ENCODE assay signal across 9 cellular contexts in the genomic region with DNA sequence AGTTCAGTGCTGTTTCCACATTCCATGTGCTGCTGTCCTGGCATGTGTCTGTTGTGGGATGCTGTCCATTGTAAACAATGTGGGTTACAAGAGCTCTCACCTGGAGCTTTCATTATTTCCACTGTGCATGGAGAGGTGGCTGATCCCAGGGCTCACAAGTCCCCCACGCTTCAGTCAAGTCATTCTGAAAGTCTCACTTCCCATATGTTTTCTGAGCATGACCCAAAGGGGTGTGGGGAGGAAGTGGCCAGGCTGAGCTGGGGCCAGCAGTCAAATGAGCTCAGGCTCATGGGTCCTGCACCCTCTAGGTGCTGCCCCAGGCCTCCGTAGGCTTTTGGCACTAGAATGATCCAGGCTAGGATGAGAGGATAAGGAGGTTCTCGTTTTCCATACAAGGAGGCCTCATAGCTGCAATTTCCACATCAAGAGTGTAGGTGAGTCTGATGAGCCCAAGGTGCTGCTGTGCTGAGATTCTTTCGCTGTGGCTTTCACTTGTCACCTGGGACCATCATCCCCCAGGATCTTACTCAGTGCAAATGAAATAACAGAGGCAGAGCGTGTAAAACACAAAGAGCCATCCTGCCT. TPM values are rescaled to one million over a fixed set of nuclear protein-coding genes. Genes with fewer than 3 reads are reported as not detected.
A peak's percentile ranks its signal among the peaks of the same experiment; 100 is the strongest.
DNase-seq lines count a peak whose midpoint lies in the region; ATAC-seq and TF ChIP-seq lines count a peak whose summit lies in the region.
"Had no signal": no experiment of that assay in that cellular context is flagged by ENCODE, and none has a peak within 500 bp of the region (broad histone marks: within the 10 kb centered on the region; RNA-seq: fewer than 3 reads in every experiment).

No MANE protein-coding gene starts in this region.

- peak; percentile 64 for DNase-seq in germinal center (ENCODE audit: low spot score)
- DNase-seq in G401 (ENCODE audit: low spot score): no peak
- DNase-seq in HuH-7.5 (ENCODE audit: low spot score): no peak
- DNase-seq in NCI-H1436 (lab: John Stamatoyannopoulos, UW): no peak
- no peak for DNase-seq in HK-2 (ENCODE audit: unreplicated experiment)

- TF ChIP-seq CTCF in Loucy (conservative IDR thresholded peaks at IDR 0.05; ENCODE audit: low read length): no peak

- peaks cover 44% of the 10 kb centered on the region for H4K20me1 ChIP-seq in Loucy (ENCODE audit: insufficient read depth, low read length, poor library complexity, severe bottlenecking)

- no peaks in the 10 kb centered on the region for H3K9me3 ChIP-seq in Loucy (ENCODE audit: insufficient read depth, low read depth, low read length)

- peaks cover 94% of the 10 kb centered on the region for H3K79me2 ChIP-seq in Loucy (ENCODE audit: insufficient read depth, low read length)

- H3K9me2 ChIP-seq in Loucy (replicated peaks; ENCODE audit: low read depth, low read length): no peaks in the 10 kb centered on the region

- peaks cover 57% of the 10 kb centered on the region; the same call in 1 of the 2 replicates for H3K36me3 ChIP-seq in Loucy (ENCODE audit: insufficient read depth, low read length)

- no peaks in the 10 kb centered on the region for H3K27me3 ChIP-seq in Loucy (ENCODE audit: insufficient read depth, low read length, poor library complexity, severe bottlenecking)

- H3K4me3 ChIP-seq in Loucy (ENCODE audit: low read length, poor library complexity, severe bottlenecking): peak overlapping the region; percentile 80

- H3K4me1 ChIP-seq in Loucy (ENCODE audit: insufficient read depth, low read length, poor library complexity, severe bottlenecking): peaks cover 74% of the 10 kb centered on the region

- no peak overlapping the region for H2AFZ ChIP-seq in Loucy (ENCODE audit: low read length)

- H3F3A ChIP-seq in Loucy (ENCODE audit: low read depth): no peaks in the 10 kb centered on the region

- in situ Hi-C loops in G401 (cut with HindIII; ENCODE audit: low sequenced_read_pairs): no loop called here

- peak overlapping the region; percentile 84 for H3K9ac ChIP-seq in Loucy (ENCODE audit: low read depth, low read length, poor library complexity, severe bottlenecking)

- peak; percentile 79 for ATAC-seq in GM18517 (IDR thresholded peaks at IDR 0.05; ENCODE audit: unreplicated experiment)
- peak; percentile 80 for ATAC-seq in GM21529 (IDR thresholded peaks at IDR 0.05; ENCODE audit: unreplicated experiment)
- ATAC-seq: Panc1 had no signal

- H3K4me2 ChIP-seq in Loucy (ENCODE audit: low read depth, low read length, poor library complexity, severe bottlenecking): peak overlapping the region; percentile 92

RNA-seq across cellular contexts. Expression of gene STARD5, which starts 22.0 kb away (rescaled TPM):
- not detected in 2 replicates for total RNA-seq in G401 (2014; rRNA removed; shearing (Covaris generic))
